Comparison of ENCODE assay signal across 8 cellular contexts in the genomic region with DNA sequence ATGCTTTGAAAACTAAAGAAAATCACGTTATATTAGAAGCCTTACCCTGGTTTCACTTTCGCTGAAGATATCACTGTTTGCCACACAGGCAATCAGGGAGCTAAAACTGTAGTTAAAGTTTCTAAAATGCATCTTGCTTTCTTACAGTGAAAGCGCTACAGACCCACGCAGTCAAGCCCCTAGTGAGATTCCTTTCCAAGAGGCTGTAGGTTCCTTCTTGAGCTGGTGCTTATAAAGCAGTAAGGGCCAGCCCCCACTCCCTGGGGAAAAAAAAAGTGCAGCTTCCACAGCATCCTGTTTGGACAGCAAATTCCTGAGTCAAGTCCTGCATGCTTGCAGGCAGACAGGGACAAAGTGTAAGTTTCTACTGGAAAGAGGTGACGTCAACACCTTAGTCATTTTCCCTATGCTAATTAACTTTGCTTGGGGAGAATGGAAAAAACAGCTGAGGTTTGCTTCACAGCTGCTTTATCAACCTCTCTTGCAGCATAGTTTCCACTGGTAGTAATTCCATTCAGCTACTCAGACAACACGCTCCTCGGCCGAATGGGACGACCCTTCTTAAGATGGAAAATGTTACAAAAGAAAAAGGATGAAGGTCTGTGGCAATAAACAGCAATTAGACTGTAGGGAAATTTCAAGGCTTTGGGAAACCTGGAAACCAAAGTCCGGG. TPM values are rescaled to one million over a fixed set of nuclear protein-coding genes. Genes with fewer than 3 reads are reported as not detected.
DNase-seq lines count a peak whose midpoint lies in the region; ATAC-seq and TF ChIP-seq lines count a peak whose summit lies in the region.

No MANE protein-coding gene starts in this region.

- intact Hi-C loops in lower lobe of right lung (cut with DNase I): no loop called here

- H3K4me3 ChIP-seq in ectodermal cell (ENCODE audit: insufficient read depth, low read depth, low read length) (no peak overlapping the region), lower lobe of right lung (peak overlapping the region; percentile 48)

- H3K36me3 ChIP-seq in ectodermal cell (ENCODE audit: control insufficient read depth, insufficient read depth, low read length): no peaks in the 10 kb centered on the region
- H3K36me3 ChIP-seq in lower lobe of right lung: peaks cover 3% of the 10 kb centered on the region

- peak; percentile 94 for DNase-seq in Caki2 (ENCODE audit: low read depth)
- peak; percentile 62 for DNase-seq in lower lobe of right lung
- DNase-seq in stimulated activated CD4-positive, alpha-beta T cell treated with anti-CD3 and anti-CD28 coated beads, Interleukin-4, amount 100 ng/mL, for 48 hours (ENCODE audit: low read depth in 2 of 2): peak; percentile 28 to 34
- no peak for DNase-seq in DMS153 treated with DMSO at 0.1 percent for 48 hours (lab: John Stamatoyannopoulos, UW; ENCODE audit: unreplicated experiment)

- H3K27ac ChIP-seq in VCaP (peak overlapping the region; percentile 35), ectodermal cell (ENCODE audit: insufficient read depth, low read depth, low read length, poor library complexity, severe bottlenecking) (peak overlapping the region; percentile 38), lower lobe of right lung (peak overlapping the region; percentile 91)

- TF ChIP-seq CTCF in VCaP (conservative IDR thresholded peaks at IDR 0.05) (no peak), lower lobe of right lung (IDR thresholded peaks at IDR 0.05) (no peak)

- WGBS in ectodermal cell, 2 experiments: 51 to 59% methylated on average over 10 of the region's 10 CpGs

- H3K27me3 ChIP-seq in ectodermal cell (ENCODE audit: control insufficient read depth, insufficient read depth, low read length, poor library complexity, severe bottlenecking) (peaks cover 9% of the 10 kb centered on the region), lower lobe of right lung (ENCODE audit: low read depth) (no peaks in the 10 kb centered on the region)

- peak; percentile 53 for ATAC-seq in HG02759 (IDR thresholded peaks at IDR 0.05; ENCODE audit: unreplicated experiment)
- peak; percentile 93 to 94 for ATAC-seq in lower lobe of right lung
- ATAC-seq in HG02623 (IDR thresholded peaks at IDR 0.05; ENCODE audit: unreplicated experiment): no peak

- peaks cover 12% of the 10 kb centered on the region for H3K4me1 ChIP-seq in ectodermal cell (ENCODE audit: control insufficient read depth, insufficient read depth, low read length)
- H3K4me1 ChIP-seq in lower lobe of right lung: peaks cover 51% of the 10 kb centered on the region

- no peaks in the 10 kb centered on the region for H3K9me3 ChIP-seq in ectodermal cell (ENCODE audit: control insufficient read depth, low read length)
- no peaks in the 10 kb centered on the region for H3K9me3 ChIP-seq in lower lobe of right lung

- in situ Hi-C loops in Caki2 (cut with HindIII; ENCODE audit: low pct_unique_long_range_greater_than_20kb, low sequenced_read_pairs): no loop called here

RNA-seq across cellular contexts. Expression of gene KCNE1, which starts 14.7 kb away (rescaled TPM):
- not detected in 2 replicates for total RNA-seq in Caki2 (2014; rRNA removed; shearing (Covaris generic); ENCODE audit: low replicate concordance)
- polyA plus RNA-seq in ectodermal cell (2013, experiment 1 of 4): not detected
- polyA plus RNA-seq in ectodermal cell (2013, experiment 2 of 4): 0.28 TPM
- 0.27 TPM for polyA plus RNA-seq in ectodermal cell (2013, experiment 3 of 4)
- 0.49 TPM for polyA plus RNA-seq in ectodermal cell (2013, experiment 4 of 4)
- 21.7 TPM for total RNA-seq in lower lobe of right lung

Comparison
In these comparisons a context has a peak if more than half of its experiments do, and no peak if none do; other contexts are left out.
1. H3K27ac ChIP-seq: peak in every context shown above with its lines; median percentile 91 in lower lobe of right lung; 38 in ectodermal cell; 35 in VCaP.
2. RNA of gene KCNE1, which starts 14.7 kb away (total RNA-seq): 21.7 TPM in lower lobe of right lung (single experiment); not detected in Caki2; every median in the first group is over 10 times any median in the second.